Comparison of ENCODE assay signal across 22 cellular contexts in genomic region chr10:97752956-97753355, GRCh38. TPM values are rescaled to one million over a fixed set of nuclear protein-coding genes. Genes with fewer than 3 reads are reported as not detected.
DNase-seq lines count a peak whose midpoint lies in the region; ATAC-seq and TF ChIP-seq lines count a peak whose summit lies in the region.
"Had no signal": no experiment of that assay in that cellular context is flagged by ENCODE, and none has a peak within 500 bp of the region (broad histone marks: within the 10 kb centered on the region; RNA-seq: fewer than 3 reads in every experiment).

No MANE protein-coding gene starts in this region.

- no peak overlapping the region for H3K4me3 ChIP-seq in osteoblast (ENCODE audit: insufficient read depth, low read length)
- H3K4me3 ChIP-seq in coronary artery, result no peak overlapping the region
- H3K4me3 ChIP-seq: BLaER1 treated with 17β-estradiol and CSF1 and Interleukin-3, amounts not matched to agents 10 nM and 100 nM; GM23338 had no signal

- intact Hi-C loops in natural killer cell (cut with micrococcal nuclease), result no loop called here
- intact Hi-C loops in left colon (cut with DNase I, micrococcal nuclease), result no loop called here

- CTCF ChIA-PET in activated CD4-positive, alpha-beta memory T cell treated with anti-CD3 and anti-CD28 coated beads, Interleukin-2, amount 10 ng/mL, durations not matched to agents 7 days and 5 days (lab: Charles Lee), result interaction anchor here (1.1 to 1.5 kb wide), 2 partner anchors 17 to 124 kb away, joined by 3 to 5 read pairs; partner anchors contain the start of gene ZFYVE27

- peaks cover 3% of the 10 kb centered on the region for H4K20me1 ChIP-seq in osteoblast (ENCODE audit: insufficient read depth, low read length)

- DNase-seq in natural killer cell treated with Interleukin-12 subunit alpha and Interleukin-12 subunit beta and Interleukin-15 and Interleukin-18, amount 100 ng/mL, for 72 hours (ENCODE audit: low spot score), result peak; percentile 55
- DNase-seq in natural killer cell (no peak), chondrocyte (ENCODE audit: low spot score) (peak; percentile 92), osteoblast (ENCODE audit: insufficient read length, low spot score, missing footprints) (peak; percentile 6), coronary artery (ENCODE audit: low spot score) (no peak), left colon (no peak)
- no peak for DNase-seq in activated CD4-positive, alpha-beta memory T cell treated with anti-CD3 and anti-CD28 coated beads, Interleukin-2, amount 10 ng/mL, durations not matched to agents 7 days and 5 days
- DNase-seq: 8988T; CD4-positive, CD25-positive, alpha-beta regulatory T cell; CD8-positive, alpha-beta memory T cell; COR-L47; DMS 273 treated with DMSO at 0.1 percent for 48 hours; DMS53; DND-41; EL; HCEC 1CT had no signal

- peaks cover 0 to 4% of the 10 kb centered on the region in 2 donors for H3K4me1 Mint-ChIP-seq in natural killer cell treated with Interleukin-12 subunit alpha and Interleukin-12 subunit beta and Interleukin-15 and Interleukin-18, amount 100 ng/mL, for 72 hours (ENCODE audit: low read depth in 2 of 2)
- H3K4me1 Mint-ChIP-seq in natural killer cell, result no peaks in the 10 kb centered on the region
- no peaks in the 10 kb centered on the region for H3K4me1 Mint-ChIP-seq in chondrocyte (ENCODE audit: low read depth)
- H3K4me1 Mint-ChIP-seq in activated CD4-positive, alpha-beta memory T cell treated with anti-CD3 and anti-CD28 coated beads, Interleukin-2, amount 10 ng/mL, durations not matched to agents 7 days and 5 days, result no peaks in the 10 kb centered on the region
- H3K4me1 Mint-ChIP-seq: GM23338 had no signal

- no peak for ATAC-seq in natural killer cell treated with Interleukin-12 subunit alpha and Interleukin-12 subunit beta and Interleukin-15 and Interleukin-18, amount 100 ng/mL, for 72 hours
- ATAC-seq in natural killer cell, result no peak
- ATAC-seq in GM21529 (IDR thresholded peaks at IDR 0.05; ENCODE audit: unreplicated experiment), result no peak
- no peak for ATAC-seq in left colon
- ATAC-seq: GM23338 had no signal

- no peaks in the 10 kb centered on the region for H3K79me2 ChIP-seq in osteoblast (ENCODE audit: insufficient read depth, low read length)

- H3K4me1 ChIP-seq in osteoblast (ENCODE audit: insufficient read depth, low read length), result no peaks in the 10 kb centered on the region
- H3K4me1 ChIP-seq: BLaER1 treated with 17β-estradiol and CSF1 and Interleukin-3, amounts not matched to agents 10 nM and 100 nM had no signal

- H3K36me3 Mint-ChIP-seq in natural killer cell treated with Interleukin-12 subunit alpha and Interleukin-12 subunit beta and Interleukin-15 and Interleukin-18, amount 100 ng/mL, for 72 hours, result peaks cover 17% of the 10 kb centered on the region
- H3K36me3 Mint-ChIP-seq in natural killer cell (peaks cover 24% of the 10 kb centered on the region), chondrocyte (ENCODE audit: low read depth) (peaks cover 40% of the 10 kb centered on the region)
- H3K36me3 Mint-ChIP-seq in activated CD4-positive, alpha-beta memory T cell treated with anti-CD3 and anti-CD28 coated beads, Interleukin-2, amount 10 ng/mL, durations not matched to agents 7 days and 5 days (ENCODE audit: low read depth), result peaks cover 51% of the 10 kb centered on the region

- H3K9me3 Mint-ChIP-seq in natural killer cell treated with Interleukin-12 subunit alpha and Interleukin-12 subunit beta and Interleukin-15 and Interleukin-18, amount 100 ng/mL, for 72 hours, result no peaks in the 10 kb centered on the region
- H3K9me3 Mint-ChIP-seq in natural killer cell (no peaks in the 10 kb centered on the region), chondrocyte (ENCODE audit: low read depth) (no peaks in the 10 kb centered on the region)
- no peaks in the 10 kb centered on the region for H3K9me3 Mint-ChIP-seq in activated CD4-positive, alpha-beta memory T cell treated with anti-CD3 and anti-CD28 coated beads, Interleukin-2, amount 10 ng/mL, durations not matched to agents 7 days and 5 days
- H3K9me3 Mint-ChIP-seq: CD4-positive, CD25-positive, alpha-beta regulatory T cell; CD8-positive, alpha-beta memory T cell; GM23338; IgD-negative memory B cell had no signal

- no peak overlapping the region for H2AFZ ChIP-seq in osteoblast (ENCODE audit: low read length)
- H2AFZ ChIP-seq: GM23338 had no signal

- no peaks in the 10 kb centered on the region for H3K27me3 ChIP-seq in osteoblast (ENCODE audit: insufficient read depth, low read length)
- H3K27me3 ChIP-seq: BLaER1 treated with 17β-estradiol and CSF1 and Interleukin-3, amounts not matched to agents 10 nM and 100 nM had no signal

- peaks cover 85% of the 10 kb centered on the region for H3K36me3 ChIP-seq in osteoblast (ENCODE audit: insufficient read depth, low read length)

- H3K4me2 ChIP-seq in osteoblast (ENCODE audit: insufficient read depth, low read length), result no peak overlapping the region
- H3K4me2 ChIP-seq: BLaER1 treated with 17β-estradiol and CSF1 and Interleukin-3, amounts not matched to agents 10 nM and 100 nM; GM23338 had no signal

- no peaks in the 10 kb centered on the region for H3K9me3 ChIP-seq in osteoblast (ENCODE audit: low read depth, low read length)
- H3K9me3 ChIP-seq: BLaER1 treated with 17β-estradiol and CSF1 and Interleukin-3, amounts not matched to agents 10 nM and 100 nM had no signal

- TF ChIP-seq CTCF in natural killer cell (IDR thresholded peaks at IDR 0.05) (no peak), chondrocyte (IDR thresholded peaks at IDR 0.05) (no peak), osteoblast (IDR thresholded peaks at IDR 0.05; ENCODE audit: extremely low read depth, low read depth, low read length) (no peak), coronary artery (IDR thresholded peaks at IDR 0.05) (no peak)

- H3K27ac Mint-ChIP-seq in natural killer cell treated with Interleukin-12 subunit alpha and Interleukin-12 subunit beta and Interleukin-15 and Interleukin-18, amount 100 ng/mL, for 72 hours, result no peak overlapping the region
- H3K27ac Mint-ChIP-seq in natural killer cell (no peak overlapping the region), chondrocyte (ENCODE audit: unreplicated experiment) (no peak overlapping the region)
- H3K27ac Mint-ChIP-seq in activated CD4-positive, alpha-beta memory T cell treated with anti-CD3 and anti-CD28 coated beads, Interleukin-2, amount 10 ng/mL, durations not matched to agents 7 days and 5 days, result no peak overlapping the region
- H3K27ac Mint-ChIP-seq: CD4-positive, CD25-positive, alpha-beta regulatory T cell; GM23338; IgD-negative memory B cell had no signal

- no peak overlapping the region for H3K27ac ChIP-seq in osteoblast (ENCODE audit: low read depth, low read length)
- no peak overlapping the region for H3K27ac ChIP-seq in coronary artery
- H3K27ac ChIP-seq: BLaER1 treated with 17β-estradiol and CSF1 and Interleukin-3, amounts not matched to agents 10 nM and 100 nM had no signal

- H3K4me3 Mint-ChIP-seq in natural killer cell treated with Interleukin-12 subunit alpha and Interleukin-12 subunit beta and Interleukin-15 and Interleukin-18, amount 100 ng/mL, for 72 hours, result no peak overlapping the region
- H3K4me3 Mint-ChIP-seq in natural killer cell (no peak overlapping the region), chondrocyte (ENCODE audit: unreplicated experiment) (no peak overlapping the region)
- H3K4me3 Mint-ChIP-seq in activated CD4-positive, alpha-beta memory T cell treated with anti-CD3 and anti-CD28 coated beads, Interleukin-2, amount 10 ng/mL, durations not matched to agents 7 days and 5 days, result no peak overlapping the region
- H3K4me3 Mint-ChIP-seq: CD4-positive, CD25-positive, alpha-beta regulatory T cell; CD8-positive, alpha-beta memory T cell; GM23338; IgD-negative memory B cell had no signal

- H3K27me3 Mint-ChIP-seq in natural killer cell treated with Interleukin-12 subunit alpha and Interleukin-12 subunit beta and Interleukin-15 and Interleukin-18, amount 100 ng/mL, for 72 hours, result no peaks in the 10 kb centered on the region
- no peaks in the 10 kb centered on the region for H3K27me3 Mint-ChIP-seq in natural killer cell (ENCODE audit: low read depth in 2 of 2)
- H3K27me3 Mint-ChIP-seq in chondrocyte (ENCODE audit: low read depth), result no peaks in the 10 kb centered on the region
- H3K27me3 Mint-ChIP-seq in activated CD4-positive, alpha-beta memory T cell treated with anti-CD3 and anti-CD28 coated beads, Interleukin-2, amount 10 ng/mL, durations not matched to agents 7 days and 5 days, result no peaks in the 10 kb centered on the region
- H3K27me3 Mint-ChIP-seq: CD4-positive, CD25-positive, alpha-beta regulatory T cell; IgD-negative memory B cell had no signal

- POLR2A ChIA-PET in activated CD4-positive, alpha-beta memory T cell treated with anti-CD3 and anti-CD28 coated beads, Interleukin-2, amount 10 ng/mL, durations not matched to agents 7 days and 5 days (lab: Charles Lee), result no interaction called here

RNA-seq across cellular contexts. Expression of gene ZFYVE27, which starts 16.0 kb away (rescaled TPM):
- 10 to 100 TPM; 34.9 to 59.6 TPM for total RNA-seq in natural killer cell treated with Interleukin-12 subunit alpha and Interleukin-12 subunit beta and Interleukin-15 and Interleukin-18, amount 100 ng/mL, for 72 hours
- total RNA-seq in natural killer cell, result 10 to 100 TPM; 63.0 to 82.8 (median 76.4) TPM
- 16.9 to 18.1 TPM (median 17.1 TPM) in 3 replicates for total RNA-seq in chondrocyte
- total RNA-seq in osteoblast, result 16.5 and 19.9 TPM in 2 replicates
- 10 to 100 TPM; 29.3 to 32.4 TPM for total RNA-seq in activated CD4-positive, alpha-beta memory T cell treated with anti-CD3 and anti-CD28 coated beads, Interleukin-2, amount 10 ng/mL, durations not matched to agents 7 days and 5 days
- total RNA-seq in left colon, result 10 to 100 TPM; 52.1 to 57.6 TPM

RNA-seq across cellular contexts. Expression of gene SFRP5, which starts 18.8 kb away (rescaled TPM):
- not detected for total RNA-seq in natural killer cell treated with Interleukin-12 subunit alpha and Interleukin-12 subunit beta and Interleukin-15 and Interleukin-18, amount 100 ng/mL, for 72 hours
- total RNA-seq in natural killer cell (not detected), chondrocyte (0.31 to 0.80 TPM (median 0.35 TPM) in 3 replicates), osteoblast (not detected in 2 replicates), left colon (1 to 10 TPM in 1 of 2 donors, under 1 TPM in 1; 0.82 to 1.2 TPM)
- total RNA-seq in activated CD4-positive, alpha-beta memory T cell treated with anti-CD3 and anti-CD28 coated beads, Interleukin-2, amount 10 ng/mL, durations not matched to agents 7 days and 5 days, result not detected
- total RNA-seq: A673; CD4-positive, CD25-positive, alpha-beta regulatory T cell; CD8-positive, alpha-beta memory T cell; G401 had no signal

RNA-seq across cellular contexts. Expression of gene MARVELD1, which starts 39.4 kb away (rescaled TPM):
- under 1 TPM in 1 of 2 donors, not detected in 1; 0.75 TPM for total RNA-seq in natural killer cell treated with Interleukin-12 subunit alpha and Interleukin-12 subunit beta and Interleukin-15 and Interleukin-18, amount 100 ng/mL, for 72 hours
- total RNA-seq in natural killer cell, result under 1 TPM; 0.40 to 0.84 (median 0.40) TPM
- total RNA-seq in chondrocyte, result 133 to 150 TPM (median 143 TPM) in 3 replicates
- 56.6 and 57.5 TPM in 2 replicates for total RNA-seq in osteoblast
- 1 to 10 TPM; 2.5 to 2.7 TPM for total RNA-seq in activated CD4-positive, alpha-beta memory T cell treated with anti-CD3 and anti-CD28 coated beads, Interleukin-2, amount 10 ng/mL, durations not matched to agents 7 days and 5 days
- total RNA-seq in left colon, result 10 to 100 TPM; 24.9 to 37.0 TPM

Comparison
In these comparisons a context has a peak if more than half of its experiments do, and no peak if none do; other contexts are left out.
1. DNase-seq: peak in natural killer cell treated with Interleukin-12 subunit alpha and Interleukin-12 subunit beta and Interleukin-15 and Interleukin-18, amount 100 ng/mL, for 72 hours (single experiment), chondrocyte (single experiment) and osteoblast (single experiment); none in natural killer cell (single experiment), coronary artery (single experiment), activated CD4-positive, alpha-beta memory T cell treated with anti-CD3 and anti-CD28 coated beads, Interleukin-2, amount 10 ng/mL, durations not matched to agents 7 days and 5 days (single experiment) and left colon (0 of 2).
2. RNA of gene MARVELD1, which starts 39.4 kb away (total RNA-seq): 133 to 150 TPM in chondrocyte, 56.6 to 57.5 TPM in osteoblast and 24.9 to 37.0 TPM in left colon; 2.5 to 2.7 TPM in activated CD4-positive, alpha-beta memory T cell treated with anti-CD3 and anti-CD28 coated beads, Interleukin-2, amount 10 ng/mL, durations not matched to agents 7 days and 5 days, 0.75 TPM in natural killer cell treated with Interleukin-12 subunit alpha and Interleukin-12 subunit beta and Interleukin-15 and Interleukin-18, amount 100 ng/mL, for 72 hours and 0.40 to 0.84 TPM in natural killer cell; every median in the first group is over 4 times any median in the second.